Comparison of ENCODE assay signal across 3 cellular contexts in the genomic region with DNA sequence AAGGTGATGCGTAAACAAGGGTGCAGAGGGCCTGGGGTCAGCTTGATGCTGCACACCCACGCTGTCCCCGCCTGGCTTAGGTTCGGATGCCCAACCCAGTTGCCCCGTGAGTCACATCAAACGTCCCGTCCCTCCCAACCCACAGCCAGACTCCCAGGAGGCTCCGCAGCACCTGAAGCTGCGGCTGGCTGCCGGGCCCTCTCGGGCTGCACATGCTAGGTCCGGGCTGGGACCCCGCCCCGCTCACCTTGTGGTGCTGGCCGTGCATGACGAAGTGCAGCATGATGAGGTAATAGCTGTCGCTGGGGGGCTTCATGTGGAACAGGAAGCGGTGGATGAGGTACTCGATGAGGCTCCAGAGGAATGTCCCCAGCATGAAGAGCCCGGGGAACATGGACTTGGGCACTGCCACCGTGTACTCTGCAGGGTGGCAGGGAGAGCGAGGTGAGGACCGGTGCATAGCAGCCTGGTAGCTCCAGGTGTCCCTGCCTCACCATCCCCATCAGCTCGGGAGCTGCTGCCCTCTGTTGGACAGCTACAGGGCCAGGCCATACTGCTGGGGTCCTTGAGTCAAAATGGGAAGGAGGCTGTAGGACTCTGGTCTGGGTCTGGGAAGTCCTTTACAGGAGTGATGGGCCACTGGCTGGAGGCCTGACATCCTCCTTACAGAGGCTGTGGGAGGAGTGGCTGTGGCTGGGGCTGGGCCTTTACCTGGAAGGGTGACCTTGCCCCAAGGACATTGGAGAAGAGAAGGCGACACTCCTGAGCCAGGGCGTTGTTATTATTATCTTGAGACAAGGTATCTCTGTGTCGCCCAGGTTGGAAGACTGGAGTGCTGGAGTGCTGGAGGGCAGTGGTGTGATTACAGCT.
A peak's percentile ranks its signal among the peaks of the same experiment; 100 is the strongest.
TF ChIP-seq lines count a peak whose summit lies in the region.

No MANE protein-coding gene starts in this region.

TF ChIP-seq in GM23338, 12 proteins besides CTCF, POLR2A, EP300 and RAD21 (continues in another document):
- TF ChIP-seq, protein P1, sequence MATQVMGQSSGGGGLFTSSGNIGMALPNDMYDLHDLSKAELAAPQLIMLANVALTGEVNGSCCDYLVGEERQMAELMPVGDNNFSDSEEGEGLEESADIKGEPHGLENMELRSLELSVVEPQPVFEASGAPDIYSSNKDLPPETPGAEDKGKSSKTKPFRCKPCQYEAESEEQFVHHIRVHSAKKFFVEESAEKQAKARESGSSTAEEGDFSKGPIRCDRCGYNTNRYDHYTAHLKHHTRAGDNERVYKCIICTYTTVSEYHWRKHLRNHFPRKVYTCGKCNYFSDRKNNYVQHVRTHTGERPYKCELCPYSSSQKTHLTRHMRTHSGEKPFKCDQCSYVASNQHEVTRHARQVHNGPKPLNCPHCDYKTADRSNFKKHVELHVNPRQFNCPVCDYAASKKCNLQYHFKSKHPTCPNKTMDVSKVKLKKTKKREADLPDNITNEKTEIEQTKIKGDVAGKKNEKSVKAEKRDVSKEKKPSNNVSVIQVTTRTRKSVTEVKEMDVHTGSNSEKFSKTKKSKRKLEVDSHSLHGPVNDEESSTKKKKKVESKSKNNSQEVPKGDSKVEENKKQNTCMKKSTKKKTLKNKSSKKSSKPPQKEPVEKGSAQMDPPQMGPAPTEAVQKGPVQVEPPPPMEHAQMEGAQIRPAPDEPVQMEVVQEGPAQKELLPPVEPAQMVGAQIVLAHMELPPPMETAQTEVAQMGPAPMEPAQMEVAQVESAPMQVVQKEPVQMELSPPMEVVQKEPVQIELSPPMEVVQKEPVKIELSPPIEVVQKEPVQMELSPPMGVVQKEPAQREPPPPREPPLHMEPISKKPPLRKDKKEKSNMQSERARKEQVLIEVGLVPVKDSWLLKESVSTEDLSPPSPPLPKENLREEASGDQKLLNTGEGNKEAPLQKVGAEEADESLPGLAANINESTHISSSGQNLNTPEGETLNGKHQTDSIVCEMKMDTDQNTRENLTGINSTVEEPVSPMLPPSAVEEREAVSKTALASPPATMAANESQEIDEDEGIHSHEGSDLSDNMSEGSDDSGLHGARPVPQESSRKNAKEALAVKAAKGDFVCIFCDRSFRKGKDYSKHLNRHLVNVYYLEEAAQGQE (IDR thresholded peaks at IDR 0.05; ENCODE audit: unreplicated experiment): no peak
- TF ChIP-seq EZH2 (IDR thresholded peaks at IDR 0.05; ENCODE audit: low read depth, unreplicated experiment) (no peak), JUNB (IDR thresholded peaks at IDR 0.05; ENCODE audit: unreplicated experiment) (no peak), NANOG (IDR thresholded peaks at IDR 0.05; ENCODE audit: borderline replicate concordance) (no peak), ETS1 (IDR thresholded peaks at IDR 0.05) (no peak), CREB1 (CRISPR knock-in tag; IDR thresholded peaks at IDR 0.05; ENCODE audit: low read depth) (no peak), ZNF331 (CRISPR knock-in tag; IDR thresholded peaks at IDR 0.05; ENCODE audit: low read depth) (no peak), ZNF114 (CRISPR knock-in tag; IDR thresholded peaks at IDR 0.05) (no peak), EZH2phosphoT487 (IDR thresholded peaks at IDR 0.05; ENCODE audit: unreplicated experiment) (no peak), STAT1 (IDR thresholded peaks at IDR 0.05; ENCODE audit: unreplicated experiment) (no peak), POLR2AphosphoS5 (IDR thresholded peaks at IDR 0.05; ENCODE audit: low read depth) (no peak)

TF ChIP-seq in WTC11, 78 proteins besides CTCF, POLR2A, EP300 and RAD21:
- TF ChIP-seq GTF2I (CRISPR knock-in tag; conservative IDR thresholded peaks at IDR 0.05) (0 out of 2 replicates have a peak, but pooled peaks have one; percentile 52), FOXP4 (CRISPR knock-in tag; IDR thresholded peaks at IDR 0.05) (no peak)

TF ChIP-seq in HepG2, 621 proteins besides CTCF, POLR2A, EP300 and RAD21:
- TF ChIP-seq HBP1 (CRISPR knock-in tag; IDR thresholded peaks at IDR 0.05; ENCODE audit: low read depth) (no peak), ZNF335 (CRISPR knock-in tag; IDR thresholded peaks at IDR 0.05) (no peak), STAG1 (CRISPR knock-in tag; IDR thresholded peaks at IDR 0.05) (0 out of 2 replicates have a peak, but pooled peaks have one; percentile 26), ZSCAN31 (CRISPR knock-in tag; IDR thresholded peaks at IDR 0.05; ENCODE audit: low read depth) (no peak), ZNF768 (CRISPR knock-in tag; IDR thresholded peaks at IDR 0.05) (0 out of 2 replicates have a peak, but pooled peaks have one; percentile 6), NFIB (CRISPR knock-in tag; IDR thresholded peaks at IDR 0.05; ENCODE audit: borderline replicate concordance) (0 out of 2 replicates have a peak, but pooled peaks have one; percentile 44), XRCC5 (optimal IDR thresholded peaks at IDR 0.05; ENCODE audit: low read length) (peak; percentile 40), ZNF576 (CRISPR knock-in tag; IDR thresholded peaks at IDR 0.05) (no peak), ARHGAP35 (CRISPR knock-in tag; IDR thresholded peaks at IDR 0.05; ENCODE audit: borderline replicate concordance) (0 out of 2 replicates have a peak, but pooled peaks have one; percentile 47), ZNF569 (CRISPR knock-in tag; IDR thresholded peaks at IDR 0.05; ENCODE audit: borderline replicate concordance) (no peak)
- TF ChIP-seq, protein P2, sequence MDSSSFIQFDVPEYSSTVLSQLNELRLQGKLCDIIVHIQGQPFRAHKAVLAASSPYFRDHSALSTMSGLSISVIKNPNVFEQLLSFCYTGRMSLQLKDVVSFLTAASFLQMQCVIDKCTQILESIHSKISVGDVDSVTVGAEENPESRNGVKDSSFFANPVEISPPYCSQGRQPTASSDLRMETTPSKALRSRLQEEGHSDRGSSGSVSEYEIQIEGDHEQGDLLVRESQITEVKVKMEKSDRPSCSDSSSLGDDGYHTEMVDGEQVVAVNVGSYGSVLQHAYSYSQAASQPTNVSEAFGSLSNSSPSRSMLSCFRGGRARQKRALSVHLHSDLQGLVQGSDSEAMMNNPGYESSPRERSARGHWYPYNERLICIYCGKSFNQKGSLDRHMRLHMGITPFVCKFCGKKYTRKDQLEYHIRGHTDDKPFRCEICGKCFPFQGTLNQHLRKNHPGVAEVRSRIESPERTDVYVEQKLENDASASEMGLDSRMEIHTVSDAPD (CRISPR knock-in tag; IDR thresholded peaks at IDR 0.05): no peak
